Comparison of ENCODE assay signal across 28 cellular contexts in the genomic region with DNA sequence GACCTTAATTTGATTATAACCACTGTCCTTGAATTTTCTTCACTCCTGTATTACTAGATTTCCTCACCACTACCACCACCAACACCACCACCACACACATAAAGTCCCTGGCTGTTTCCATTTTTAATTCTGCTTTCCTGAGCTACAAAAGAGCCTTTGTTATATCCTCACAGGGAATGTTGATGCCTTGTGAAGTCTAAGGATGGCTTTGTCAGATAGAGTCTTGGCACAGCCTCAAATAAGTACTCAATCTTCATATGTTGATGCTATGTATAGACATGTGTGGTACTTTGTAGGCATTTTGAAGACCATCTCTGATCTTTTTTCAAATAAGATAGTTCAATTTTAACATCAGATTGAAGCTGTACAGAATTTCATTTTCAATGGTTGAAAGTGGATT.
"Had no signal": no experiment of that assay in that cellular context is flagged by ENCODE, and none has a peak within 500 bp of the region (broad histone marks: within the 10 kb centered on the region; RNA-seq: fewer than 3 reads in every experiment).

No MANE protein-coding gene starts in this region.

- H3K4me3 Mint-ChIP-seq: activated CD4-positive, alpha-beta memory T cell treated with anti-CD3 and anti-CD28 coated beads for 36 hours; activated CD4-positive, alpha-beta T cell treated with anti-CD3 and anti-CD28 coated beads for 36 hours; activated CD4-positive, alpha-beta T cell treated with anti-CD3 and anti-CD28 coated beads, Interleukin-2, amount 10 ng/mL, durations not matched to agents 24 days and 14 days; activated CD8-positive, alpha-beta T cell treated with anti-CD3 and anti-CD28 coated beads, Interleukin-2, amount 10 ng/mL, durations not matched to agents 7 days and 5 days; activated naive CD4-positive, alpha-beta T cell treated with anti-CD3 and anti-CD28 coated beads, Interleukin-2, amount 10 ng/mL, durations not matched to agents 7 days and 5 days; activated naive CD8-positive, alpha-beta T cell treated with anti-CD3 and anti-CD28 coated beads, Interleukin-2, amount 10 ng/mL, durations not matched to agents 7 days and 5 days; activated T-cell treated with anti-CD3 and anti-CD28 coated beads, Interleukin-2, amount 50 U/mL, for 24 hours; activated T-cell treated with anti-CD3 and anti-CD28 coated beads, Interleukin-2, amount 50 U/mL, for 72 hours; brain; T-cell; T-helper 1 cell treated with Interleukin-12 subunit alpha and Interleukin-12 subunit beta and Interleukin-4 antibody, amounts not matched to agents 30 μg/mL and 1 μg/mL, for 36 hours; T-helper 2 cell treated with Interferon-gamma antibody and Interleukin-4, amounts not matched to agents 5 μg/mL and 100 μg/mL, for 36 hours had no signal

- ATAC-seq: activated CD4-positive, alpha-beta T cell treated with anti-CD3 and anti-CD28 coated beads for 36 hours; activated CD8-positive, alpha-beta T cell treated with anti-CD3 and anti-CD28 coated beads, Interleukin-2, amount 10 ng/mL, durations not matched to agents 7 days and 5 days; activated naive CD4-positive, alpha-beta T cell treated with anti-CD3 and anti-CD28 coated beads, Interleukin-2, amount 50 U/mL, for 72 hours; activated T-cell treated with anti-CD3 and anti-CD28 coated beads, Interleukin-2, amount 50 U/mL, for 72 hours; heart left ventricle; T-cell had no signal

- DNase-seq: activated CD4-positive, alpha-beta memory T cell treated with anti-CD3 and anti-CD28 coated beads for 36 hours; activated CD4-positive, alpha-beta T cell treated with anti-CD3 and anti-CD28 coated beads for 36 hours; activated CD4-positive, alpha-beta T cell treated with anti-CD3 and anti-CD28 coated beads, Interleukin-2, amount 10 ng/mL, durations not matched to agents 24 days and 14 days; activated CD4-positive, CD25-positive, alpha-beta regulatory T cell; activated CD4-positive, CD25-positive, alpha-beta regulatory T cell treated with anti-CD3 and anti-CD28 coated beads, Interleukin-2, amount 50 U/mL, for 72 hours; activated CD8-positive, alpha-beta memory T cell treated with anti-CD3 and anti-CD28 coated beads, Interleukin-2, amount 50 U/mL, for 48 hours; activated CD8-positive, alpha-beta T cell treated with anti-CD3 and anti-CD28 coated beads, Interleukin-2, amount 10 ng/mL, durations not matched to agents 7 days and 5 days; activated gamma-delta T cell; activated naive CD4-positive, alpha-beta T cell; activated naive CD4-positive, alpha-beta T cell treated with anti-CD3 and anti-CD28 coated beads, Interleukin-2, amount 10 ng/mL, durations not matched to agents 7 days and 5 days; activated naive CD8-positive, alpha-beta T cell treated with anti-CD3 and anti-CD28 coated beads, Interleukin-2, amount 10 ng/mL, durations not matched to agents 7 days and 5 days; activated T-cell treated with anti-CD3 and anti-CD28 coated beads for 4 hours; activated T-cell treated with anti-CD3 and anti-CD28 coated beads, Interleukin-2, amount 50 U/mL, for 24 hours; activated T-cell treated with anti-CD3 and anti-CD28 coated beads, Interleukin-2, amount 50 U/mL, for 72 hours; central memory CD4-positive, alpha-beta T cell; cerebellar nuclear complex; colonic mucosa; effector CD8-positive, alpha-beta T cell; esophagus squamous epithelium; glutamatergic neuron; heart left ventricle; T-cell; T1000; WERI-Rb-1 had no signal

- H3K36me3 Mint-ChIP-seq: activated CD4-positive, alpha-beta memory T cell treated with anti-CD3 and anti-CD28 coated beads for 36 hours; activated naive CD4-positive, alpha-beta T cell treated with anti-CD3 and anti-CD28 coated beads, Interleukin-2, amount 10 ng/mL, durations not matched to agents 7 days and 5 days; activated naive CD4-positive, alpha-beta T cell treated with anti-CD3 and anti-CD28 coated beads, Interleukin-2, amount 50 U/mL, for 72 hours; activated naive CD8-positive, alpha-beta T cell treated with anti-CD3 and anti-CD28 coated beads, Interleukin-2, amount 10 ng/mL, durations not matched to agents 7 days and 5 days; brain; T-cell had no signal

- H3K4me1 Mint-ChIP-seq: activated CD4-positive, alpha-beta T cell treated with anti-CD3 and anti-CD28 coated beads for 36 hours; activated CD4-positive, alpha-beta T cell treated with anti-CD3 and anti-CD28 coated beads, Interleukin-2, amount 10 ng/mL, durations not matched to agents 24 days and 14 days; activated naive CD4-positive, alpha-beta T cell treated with anti-CD3 and anti-CD28 coated beads, Interleukin-2, amount 10 ng/mL, durations not matched to agents 7 days and 5 days; activated naive CD8-positive, alpha-beta T cell treated with anti-CD3 and anti-CD28 coated beads, Interleukin-2, amount 10 ng/mL, durations not matched to agents 7 days and 5 days; T-cell had no signal

- H3K27ac Mint-ChIP-seq: activated CD4-positive, alpha-beta memory T cell treated with anti-CD3 and anti-CD28 coated beads for 36 hours; activated CD4-positive, alpha-beta T cell treated with anti-CD3 and anti-CD28 coated beads for 36 hours; activated CD4-positive, alpha-beta T cell treated with anti-CD3 and anti-CD28 coated beads, Interleukin-2, amount 10 ng/mL, durations not matched to agents 24 days and 14 days; activated CD8-positive, alpha-beta T cell treated with anti-CD3 and anti-CD28 coated beads, Interleukin-2, amount 10 ng/mL, durations not matched to agents 7 days and 5 days; activated naive CD4-positive, alpha-beta T cell treated with anti-CD3 and anti-CD28 coated beads, Interleukin-2, amount 10 ng/mL, durations not matched to agents 7 days and 5 days; activated naive CD4-positive, alpha-beta T cell treated with anti-CD3 and anti-CD28 coated beads, Interleukin-2, amount 50 U/mL, for 72 hours; activated naive CD8-positive, alpha-beta T cell treated with anti-CD3 and anti-CD28 coated beads, Interleukin-2, amount 10 ng/mL, durations not matched to agents 7 days and 5 days; activated T-cell treated with anti-CD3 and anti-CD28 coated beads, Interleukin-2, amount 50 U/mL, for 24 hours; activated T-cell treated with anti-CD3 and anti-CD28 coated beads, Interleukin-2, amount 50 U/mL, for 72 hours; T-cell; T-helper 1 cell treated with Interleukin-12 subunit alpha and Interleukin-12 subunit beta and Interleukin-4 antibody, amounts not matched to agents 30 μg/mL and 1 μg/mL, for 36 hours; T-helper 2 cell treated with Interferon-gamma antibody and Interleukin-4, amounts not matched to agents 5 μg/mL and 100 μg/mL, for 36 hours had no signal

- H3K27me3 Mint-ChIP-seq: activated CD4-positive, alpha-beta memory T cell treated with anti-CD3 and anti-CD28 coated beads for 36 hours; activated CD4-positive, alpha-beta T cell treated with anti-CD3 and anti-CD28 coated beads for 36 hours; activated CD4-positive, alpha-beta T cell treated with anti-CD3 and anti-CD28 coated beads, Interleukin-2, amount 10 ng/mL, durations not matched to agents 24 days and 14 days; activated naive CD4-positive, alpha-beta T cell treated with anti-CD3 and anti-CD28 coated beads, Interleukin-2, amount 10 ng/mL, durations not matched to agents 7 days and 5 days; activated T-cell treated with anti-CD3 and anti-CD28 coated beads, Interleukin-2, amount 50 U/mL, for 24 hours; T-cell had no signal
